Comparison of ENCODE assay signal across 12 cellular contexts in the genomic region with DNA sequence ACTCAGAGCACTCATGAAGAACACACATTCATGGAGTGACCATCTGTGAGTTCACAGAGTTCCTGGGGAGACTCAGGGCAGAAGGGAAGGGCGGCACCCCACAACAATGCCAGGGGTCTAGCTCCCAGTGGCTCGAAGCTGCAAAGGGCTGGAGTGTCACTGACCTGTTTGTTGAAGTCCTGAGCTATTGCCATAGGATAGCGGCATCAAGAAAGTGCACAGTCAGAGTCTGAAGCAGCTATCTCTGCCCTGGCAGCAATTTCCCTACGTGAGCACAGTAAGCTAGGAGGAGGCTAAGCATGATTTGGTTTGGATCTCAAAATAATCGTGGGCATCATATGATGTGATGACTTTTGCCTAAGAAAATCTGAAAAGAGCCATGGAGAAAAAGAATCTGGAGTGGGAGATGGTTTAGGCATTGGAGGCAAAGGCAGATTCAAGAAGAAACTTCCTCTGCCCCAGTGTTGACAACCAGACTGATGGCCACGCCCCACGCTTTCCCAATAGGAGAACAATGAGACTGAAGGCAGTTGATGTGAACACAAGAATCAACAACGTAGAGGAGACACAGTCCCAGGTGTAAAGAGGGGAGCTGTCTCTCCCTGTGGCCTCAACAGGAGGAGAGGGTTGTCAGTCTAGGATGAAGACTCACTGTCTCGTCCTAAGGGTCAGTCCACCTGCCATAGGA.
DNase-seq lines count a peak whose midpoint lies in the region; ATAC-seq and TF ChIP-seq lines count a peak whose summit lies in the region.
"Had no signal": no experiment of that assay in that cellular context is flagged by ENCODE, and none has a peak within 500 bp of the region (broad histone marks: within the 10 kb centered on the region; RNA-seq: fewer than 3 reads in every experiment).

No MANE protein-coding gene starts in this region.

- H3K9me3 Mint-ChIP-seq in chondrocyte (ENCODE audit: low read depth), result no peaks in the 10 kb centered on the region
- H3K9me3 Mint-ChIP-seq in activated naive CD4-positive, alpha-beta T cell treated with anti-CD3 and anti-CD28 coated beads for 36 hours, result no peaks in the 10 kb centered on the region
- H3K9me3 Mint-ChIP-seq: HFFc6 had no signal

- peak; percentile 37 for DNase-seq in NOMO-1 treated with dmso at 0.1 percent for 144 hours (lab: John Stamatoyannopoulos, UW; ENCODE audit: unreplicated experiment)
- DNase-seq in chondrocyte (ENCODE audit: low spot score), result no peak
- DNase-seq in lower lobe of right lung, result peak; percentile 58
- no peak for DNase-seq in thoracic aorta (ENCODE audit: low spot score)
- DNase-seq in activated naive CD4-positive, alpha-beta T cell treated with anti-CD3 and anti-CD28 coated beads for 36 hours, result no peak
- no peak for DNase-seq in stimulated activated naive CD8-positive, alpha-beta T cell treated with anti-CD3 and anti-CD28 coated beads, Interleukin-15, Interleukin-2, amounts not matched to agents 100 U/mL and 50 U/mL, for 24 hours
- DNase-seq: NCI-H526; stimulated activated CD8-positive, alpha-beta memory T cell treated with anti-CD3 and anti-CD28 coated beads, Interleukin-4, amount 100 ng/mL, for 48 hours had no signal

- H3K36me3 ChIP-seq in lower lobe of right lung (no peaks in the 10 kb centered on the region), thoracic aorta (no peaks in the 10 kb centered on the region)

- no peaks in the 10 kb centered on the region for H3K36me3 Mint-ChIP-seq in chondrocyte (ENCODE audit: low read depth)
- no peaks in the 10 kb centered on the region for H3K36me3 Mint-ChIP-seq in activated naive CD4-positive, alpha-beta T cell treated with anti-CD3 and anti-CD28 coated beads for 36 hours (ENCODE audit: low read depth)
- H3K36me3 Mint-ChIP-seq: activated naive CD8-positive, alpha-beta T cell had no signal

- no peak for TF ChIP-seq CTCF in chondrocyte (IDR thresholded peaks at IDR 0.05)
- no peak for TF ChIP-seq CTCF in lower lobe of right lung (IDR thresholded peaks at IDR 0.05)
- no peak for TF ChIP-seq CTCF in thoracic aorta (IDR thresholded peaks at IDR 0.05)

- H3K9me3 ChIP-seq in lower lobe of right lung, result no peaks in the 10 kb centered on the region
- no peaks in the 10 kb centered on the region for H3K9me3 ChIP-seq in thoracic aorta

- ATAC-seq in lower lobe of right lung (no peak), thoracic aorta (ENCODE audit: insufficient number of reproducible peaks, low FRiP score, low read depth) (no peak), GM21619 (IDR thresholded peaks at IDR 0.05; ENCODE audit: unreplicated experiment) (no peak)
- ATAC-seq in stimulated activated naive CD8-positive, alpha-beta T cell treated with anti-CD3 and anti-CD28 coated beads, Interleukin-15, Interleukin-2, amounts not matched to agents 100 U/mL and 50 U/mL, for 24 hours, result no peak

- CTCF ChIA-PET in activated naive CD4-positive, alpha-beta T cell treated with anti-CD3 and anti-CD28 coated beads for 36 hours (lab: Charles Lee), result interaction anchor here (1.4 kb wide), 1 partner anchor 150 kb away, joined by 5 read pairs; no protein-coding TSS in a partner anchor

- peaks cover 81% of the 10 kb centered on the region for H3K4me1 Mint-ChIP-seq in chondrocyte (ENCODE audit: low read depth)
- no peaks in the 10 kb centered on the region for H3K4me1 Mint-ChIP-seq in activated naive CD4-positive, alpha-beta T cell treated with anti-CD3 and anti-CD28 coated beads for 36 hours (ENCODE audit: low read depth)

- no peaks in the 10 kb centered on the region for H3K27me3 Mint-ChIP-seq in chondrocyte (ENCODE audit: low read depth)
- H3K27me3 Mint-ChIP-seq in activated naive CD4-positive, alpha-beta T cell treated with anti-CD3 and anti-CD28 coated beads for 36 hours (ENCODE audit: low read depth), result no peaks in the 10 kb centered on the region

- H3K27me3 ChIP-seq in lower lobe of right lung (ENCODE audit: low read depth) (no peaks in the 10 kb centered on the region), thoracic aorta (replicated peaks; ENCODE audit: insufficient read depth) (no peaks in the 10 kb centered on the region)

- H3K4me1 ChIP-seq in lower lobe of right lung (peaks cover 43% of the 10 kb centered on the region), thoracic aorta (ENCODE audit: control insufficient read depth in 1 of 2, low read depth in 2 of 2) (peaks cover 31 to 88% of the 10 kb centered on the region in 2 donors)

- H3K4me3 ChIP-seq in lower lobe of right lung (no peak overlapping the region), thoracic aorta (no peak overlapping the region)

- peak overlapping the region; percentile 99 for H3K27ac Mint-ChIP-seq in chondrocyte (ENCODE audit: unreplicated experiment)
- no peak overlapping the region for H3K27ac Mint-ChIP-seq in activated naive CD4-positive, alpha-beta T cell treated with anti-CD3 and anti-CD28 coated beads for 36 hours
- H3K27ac Mint-ChIP-seq: activated naive CD8-positive, alpha-beta T cell; HFFc6 had no signal

- H3K27ac ChIP-seq in lower lobe of right lung (peak overlapping the region; percentile 64), thoracic aorta (peak overlapping the region; percentile 74 to 75)
- H3K27ac ChIP-seq: VCaP had no signal

- no peak overlapping the region for H3K4me3 Mint-ChIP-seq in chondrocyte (ENCODE audit: unreplicated experiment)
- no peak overlapping the region for H3K4me3 Mint-ChIP-seq in activated naive CD4-positive, alpha-beta T cell treated with anti-CD3 and anti-CD28 coated beads for 36 hours
- H3K4me3 Mint-ChIP-seq: activated naive CD8-positive, alpha-beta T cell; HFFc6 had no signal

- intact Hi-C loops in lower lobe of right lung (cut with DNase I), result no loop called here
- intact Hi-C loops in activated naive CD4-positive, alpha-beta T cell treated with anti-CD3 and anti-CD28 coated beads for 36 hours (cut with micrococcal nuclease), result no loop called here

Comparison
In these comparisons a context has a peak if more than half of its experiments do, and no peak if none do; other contexts are left out.
1. DNase-seq: peak in NOMO-1 treated with dmso at 0.1 percent for 144 hours (single experiment) and lower lobe of right lung (single experiment); none in chondrocyte (single experiment), thoracic aorta (single experiment), activated naive CD4-positive, alpha-beta T cell treated with anti-CD3 and anti-CD28 coated beads for 36 hours (single experiment) and stimulated activated naive CD8-positive, alpha-beta T cell treated with anti-CD3 and anti-CD28 coated beads, Interleukin-15, Interleukin-2, amounts not matched to agents 100 U/mL and 50 U/mL, for 24 hours (single experiment).